15 cellular contexts compared by ENCODE assay signal in the genomic region with DNA sequence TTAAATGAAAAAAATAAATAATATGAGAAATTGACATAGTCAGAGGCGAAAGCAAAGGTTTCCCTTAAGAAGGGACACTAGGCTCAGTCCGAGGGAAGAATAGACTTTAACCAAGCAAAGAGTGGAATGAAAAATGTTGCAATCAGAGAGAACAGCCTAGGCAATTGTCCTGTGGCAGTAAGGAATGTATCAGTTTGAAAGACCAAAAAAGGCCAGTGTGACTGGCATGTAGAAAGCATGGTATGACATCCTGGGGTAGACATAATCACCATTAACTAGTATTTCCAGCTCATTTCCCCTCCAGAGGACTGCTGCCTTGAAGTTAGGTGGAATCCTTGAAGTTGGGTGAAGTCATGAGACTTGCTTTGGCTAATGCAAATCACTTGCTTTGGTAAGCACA.
"Had no signal": no experiment of that assay in that cellular context is flagged by ENCODE, and none has a peak within 500 bp of the region (broad histone marks: within the 10 kb centered on the region; RNA-seq: fewer than 3 reads in every experiment).

No MANE protein-coding gene starts in this region.

- H3K4me3 Mint-ChIP-seq: activated CD4-positive, alpha-beta memory T cell treated with anti-CD3 and anti-CD28 coated beads for 36 hours; activated naive CD8-positive, alpha-beta T cell treated with anti-CD3 and anti-CD28 coated beads for 36 hours; stimulated activated memory B cell treated with anti-CD40 and anti-IgM and Interleukin-4, amounts not matched to agents 10 μg/mL and 1 μg/mL and 100 μg/mL, for 72 hours; T-helper 2 cell treated with Interferon-gamma antibody and Interleukin-4, amounts not matched to agents 5 μg/mL and 100 μg/mL, for 36 hours had no signal

- H3K9me3 Mint-ChIP-seq: activated CD4-positive, alpha-beta memory T cell treated with anti-CD3 and anti-CD28 coated beads for 36 hours; activated naive CD8-positive, alpha-beta T cell treated with anti-CD3 and anti-CD28 coated beads for 36 hours; stimulated activated memory B cell treated with anti-CD40 and anti-IgM and Interleukin-4, amounts not matched to agents 10 μg/mL and 1 μg/mL and 100 μg/mL, for 72 hours; T-helper 2 cell treated with Interferon-gamma antibody and Interleukin-4, amounts not matched to agents 5 μg/mL and 100 μg/mL, for 36 hours had no signal

- H3K36me3 Mint-ChIP-seq: activated CD4-positive, alpha-beta memory T cell treated with anti-CD3 and anti-CD28 coated beads for 36 hours; activated naive CD8-positive, alpha-beta T cell treated with anti-CD3 and anti-CD28 coated beads for 36 hours; stimulated activated memory B cell treated with anti-CD40 and anti-IgM and Interleukin-4, amounts not matched to agents 10 μg/mL and 1 μg/mL and 100 μg/mL, for 72 hours had no signal

- H3K27ac Mint-ChIP-seq: activated CD4-positive, alpha-beta memory T cell treated with anti-CD3 and anti-CD28 coated beads for 36 hours; activated naive CD8-positive, alpha-beta T cell treated with anti-CD3 and anti-CD28 coated beads for 36 hours; stimulated activated memory B cell treated with anti-CD40 and anti-IgM and Interleukin-4, amounts not matched to agents 10 μg/mL and 1 μg/mL and 100 μg/mL, for 72 hours; T-helper 2 cell treated with Interferon-gamma antibody and Interleukin-4, amounts not matched to agents 5 μg/mL and 100 μg/mL, for 36 hours had no signal

- DNase-seq: activated CD4-positive, alpha-beta memory T cell treated with anti-CD3 and anti-CD28 coated beads for 36 hours; activated CD4-positive, alpha-beta T cell treated with anti-CD3 and anti-CD28 coated beads for 4 hours; activated naive CD4-positive, alpha-beta T cell; activated naive CD8-positive, alpha-beta T cell treated with anti-CD3 and anti-CD28 coated beads for 36 hours; amygdala; effector memory CD4-positive, alpha-beta T cell; hippocampal formation; islet precursor cell; psoas muscle; stimulated activated CD4-positive, alpha-beta T cell treated with anti-CD3 and anti-CD28 coated beads, Interleukin-4, amount 100 ng/mL, for 24 hours; testis; upper lobe of left lung had no signal

- H3K27me3 Mint-ChIP-seq: activated CD4-positive, alpha-beta memory T cell treated with anti-CD3 and anti-CD28 coated beads for 36 hours; activated naive CD8-positive, alpha-beta T cell treated with anti-CD3 and anti-CD28 coated beads for 36 hours; stimulated activated memory B cell treated with anti-CD40 and anti-IgM and Interleukin-4, amounts not matched to agents 10 μg/mL and 1 μg/mL and 100 μg/mL, for 72 hours had no signal

- H3K4me1 Mint-ChIP-seq: activated naive CD8-positive, alpha-beta T cell treated with anti-CD3 and anti-CD28 coated beads for 36 hours; stimulated activated memory B cell treated with anti-CD40 and anti-IgM and Interleukin-4, amounts not matched to agents 10 μg/mL and 1 μg/mL and 100 μg/mL, for 72 hours had no signal

- ATAC-seq: psoas muscle; sciatic nerve; stimulated activated memory B cell treated with anti-CD40 and anti-IgM and Interleukin-4, amounts not matched to agents 10 μg/mL and 1 μg/mL and 100 μg/mL, for 72 hours had no signal
